Comparison of ENCODE assay signal across 18 cellular contexts in the genomic region with DNA sequence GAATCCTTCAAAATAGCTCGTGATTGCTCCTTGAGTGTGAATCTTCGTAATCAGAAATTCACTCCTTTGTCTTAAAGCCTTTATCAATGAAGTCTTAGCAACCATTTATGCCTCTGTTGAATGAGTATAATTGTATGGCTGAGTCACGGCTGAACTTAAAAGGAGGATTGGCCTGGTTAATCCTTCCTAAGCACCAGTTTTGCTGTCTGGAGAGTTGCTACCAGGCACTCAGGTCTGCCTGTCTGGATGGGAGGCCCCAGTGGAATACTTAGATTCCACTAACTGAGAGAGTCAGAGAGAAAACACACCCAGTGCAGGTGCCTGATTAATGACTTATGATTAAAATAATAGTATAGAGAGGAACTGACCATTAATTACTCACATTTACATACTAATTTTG. TPM values are rescaled to one million over a fixed set of nuclear protein-coding genes. Genes with fewer than 3 reads are reported as not detected.
DNase-seq lines count a peak whose midpoint lies in the region; ATAC-seq and TF ChIP-seq lines count a peak whose summit lies in the region.
"Had no signal": no experiment of that assay in that cellular context is flagged by ENCODE, and none has a peak within 500 bp of the region (broad histone marks: within the 10 kb centered on the region; RNA-seq: fewer than 3 reads in every experiment).

No MANE protein-coding gene starts in this region.

- no peak for TF ChIP-seq CTCF in WERI-Rb-1 (IDR thresholded peaks at IDR 0.05; ENCODE audit: low read depth, low read length)
- TF ChIP-seq CTCF in hepatocyte (IDR thresholded peaks at IDR 0.05; ENCODE audit: poor library complexity) = no peak
- TF ChIP-seq CTCF in osteocyte (IDR thresholded peaks at IDR 0.05) = no peak
- no peak for TF ChIP-seq CTCF in SK-N-SH (IDR thresholded peaks at IDR 0.05)

- H3K27ac ChIP-seq in WERI-Rb-1 (peak overlapping the region; percentile 70), hepatocyte (peak overlapping the region; percentile 33), SK-N-SH (ENCODE audit: low read depth in 2 of 2, low read length in 1 of 2) (no peak overlapping the region)
- H3K27ac ChIP-seq: KMS-11 had no signal

- H3K4me1 Mint-ChIP-seq in osteocyte (ENCODE audit: unreplicated experiment) = peaks cover 2% of the 10 kb centered on the region
- H3K4me1 Mint-ChIP-seq: activated B cell treated with CpG ODN at 0.5 μM for 24 hours, nephron had no signal

- H3F3A ChIP-seq in SK-N-SH (replicated peaks; ENCODE audit: insufficient read depth) = no peaks in the 10 kb centered on the region

- POLR2A ChIA-PET in SK-N-SH (lab: Yijun Ruan, JAX) = no interaction called here

- TF ChIP-seq RAD21 in SK-N-SH (IDR thresholded peaks at IDR 0.05; ENCODE audit: low read length) = no peak

- H3K9me3 ChIP-seq in WERI-Rb-1 (ENCODE audit: severe bottlenecking) (peaks cover 17% of the 10 kb centered on the region), hepatocyte (ENCODE audit: low read depth) (no peaks in the 10 kb centered on the region), SK-N-SH (no peaks in the 10 kb centered on the region; the same call in 1 of the 2 replicates)

- DNase-seq in D341Med (ENCODE audit: low spot score) (peak; percentile 80), HPDE6-E6E7 (ENCODE audit: extremely low spot score) (peak; percentile 34), WERI-Rb-1 (peak; percentile 82), hepatocyte (ENCODE audit: low spot score) (peak; percentile 38), A172 (ENCODE audit: low spot score) (no peak), osteocyte (ENCODE audit: extremely low spot score, unreplicated experiment) (no peak), SK-N-SH (no peak)
- DNase-seq: activated B cell treated with CpG ODN at 0.5 μM for 24 hours; activated CD4-positive, alpha-beta memory T cell treated with anti-CD3 and anti-CD28 coated beads for 36 hours; activated naive CD8-positive, alpha-beta T cell treated with anti-CD3 and anti-CD28 coated beads, Interleukin-2, amount 10 ng/mL, durations not matched to agents 7 days and 5 days; CD4-positive, CD25-positive, alpha-beta regulatory T cell; effector memory CD8-positive, alpha-beta T cell; NCI-H1930; RPMI8226; T-helper 9 cell had no signal

- H3K36me3 Mint-ChIP-seq in osteocyte (ENCODE audit: unreplicated experiment) = peaks cover 6% of the 10 kb centered on the region
- H3K36me3 Mint-ChIP-seq: activated CD4-positive, alpha-beta memory T cell treated with anti-CD3 and anti-CD28 coated beads for 36 hours; activated naive CD8-positive, alpha-beta T cell treated with anti-CD3 and anti-CD28 coated beads, Interleukin-2, amount 10 ng/mL, durations not matched to agents 7 days and 5 days; CD4-positive, CD25-positive, alpha-beta regulatory T cell had no signal

- no peak overlapping the region for H3K4me3 ChIP-seq in WERI-Rb-1 (ENCODE audit: low read depth, low read length)
- no peak overlapping the region for H3K4me3 ChIP-seq in hepatocyte
- H3K4me3 ChIP-seq in SK-N-SH (ENCODE audit: low read depth in 2 of 2, low read length in 1 of 2) = no peak overlapping the region

- ATAC-seq in GM21515 (IDR thresholded peaks at IDR 0.05; ENCODE audit: unreplicated experiment) = no peak
- ATAC-seq: effector memory CD8-positive, alpha-beta T cell had no signal

- H3K36me3 ChIP-seq in WERI-Rb-1 = no peaks in the 10 kb centered on the region
- H3K36me3 ChIP-seq in hepatocyte (replicated peaks; ENCODE audit: insufficient read depth, low read depth) = no peaks in the 10 kb centered on the region
- peaks cover 0 to 3% of the 10 kb centered on the region in 2 experiments for H3K36me3 ChIP-seq in SK-N-SH (replicated peaks in 1 of 2; ENCODE audit: control insufficient read depth in 1 of 2, insufficient read depth in 2 of 2, low read length in 1 of 2)

- peaks cover 14% of the 10 kb centered on the region for H3K27me3 Mint-ChIP-seq in osteocyte (ENCODE audit: unreplicated experiment)

- H4K20me1 ChIP-seq in hepatocyte (ENCODE audit: insufficient read depth, poor library complexity, severe bottlenecking) = no peaks in the 10 kb centered on the region
- H4K20me1 ChIP-seq in SK-N-SH (ENCODE audit: insufficient read depth) = no peaks in the 10 kb centered on the region

- WGBS in hepatocyte (ENCODE audit: low lambda C conversion rate, missing lambda C conversion rate) = 48% methylated on average over 3 of the region's 3 CpGs
- 77% methylated on average over 3 of the region's 3 CpGs for WGBS in SK-N-SH (ENCODE audit: low lambda C conversion rate)

- H3K27ac Mint-ChIP-seq in osteocyte (ENCODE audit: unreplicated experiment) = no peak overlapping the region
- H3K27ac Mint-ChIP-seq: activated B cell treated with CpG ODN at 0.5 μM for 24 hours; activated CD4-positive, alpha-beta memory T cell treated with anti-CD3 and anti-CD28 coated beads for 36 hours; activated naive CD8-positive, alpha-beta T cell treated with anti-CD3 and anti-CD28 coated beads, Interleukin-2, amount 10 ng/mL, durations not matched to agents 7 days and 5 days; CD4-positive, CD25-positive, alpha-beta regulatory T cell; effector memory CD8-positive, alpha-beta T cell; nephron had no signal

- TF ChIP-seq EP300 in SK-N-SH (IDR thresholded peaks at IDR 0.05; ENCODE audit: borderline replicate concordance in 1 of 2, low read depth in 1 of 2, low read length in 1 of 2) = no peak

- no peak overlapping the region for H3K4me2 ChIP-seq in hepatocyte
- no peak overlapping the region for H3K4me2 ChIP-seq in SK-N-SH
- H3K4me2 ChIP-seq: KMS-11 had no signal

- CTCF ChIA-PET in SK-N-SH (lab: Yijun Ruan, JAX) = interaction anchor here (2.3 kb wide), 1 partner anchor 10 kb away, joined by 9 read pairs; no protein-coding TSS in a partner anchor

- no peaks in the 10 kb centered on the region for H3K4me1 ChIP-seq in hepatocyte (ENCODE audit: insufficient read depth)
- H3K4me1 ChIP-seq in SK-N-SH (ENCODE audit: control insufficient read depth in 1 of 2, insufficient read depth in 2 of 2, low read depth in 1 of 2, low read length in 1 of 2) = no peaks in the 10 kb centered on the region

- no peak overlapping the region for H3K9ac ChIP-seq in SK-N-SH
- H3K9ac ChIP-seq: KMS-11 had no signal

- H3K27me3 ChIP-seq in WERI-Rb-1 (ENCODE audit: insufficient read depth, low read depth, severe bottlenecking) (no peaks in the 10 kb centered on the region), hepatocyte (peaks cover 5% of the 10 kb centered on the region), SK-N-SH (ENCODE audit: insufficient read depth) (no peaks in the 10 kb centered on the region)

- H3K79me2 ChIP-seq in hepatocyte = no peaks in the 10 kb centered on the region
- H3K79me2 ChIP-seq in SK-N-SH (ENCODE audit: insufficient read depth) = no peaks in the 10 kb centered on the region

- peaks cover 19% of the 10 kb centered on the region for H3K9me3 Mint-ChIP-seq in osteocyte (ENCODE audit: unreplicated experiment)
- H3K9me3 Mint-ChIP-seq: activated naive CD8-positive, alpha-beta T cell treated with anti-CD3 and anti-CD28 coated beads, Interleukin-2, amount 10 ng/mL, durations not matched to agents 7 days and 5 days; effector memory CD8-positive, alpha-beta T cell had no signal

- H2AFZ ChIP-seq in hepatocyte = no peak overlapping the region
- H2AFZ ChIP-seq in SK-N-SH (ENCODE audit: low read depth) = no peak overlapping the region

- H3K4me3 Mint-ChIP-seq in osteocyte (ENCODE audit: unreplicated experiment) = no peak overlapping the region
- H3K4me3 Mint-ChIP-seq: activated B cell treated with CpG ODN at 0.5 μM for 24 hours; activated CD4-positive, alpha-beta memory T cell treated with anti-CD3 and anti-CD28 coated beads for 36 hours; activated naive CD8-positive, alpha-beta T cell treated with anti-CD3 and anti-CD28 coated beads, Interleukin-2, amount 10 ng/mL, durations not matched to agents 7 days and 5 days; CD4-positive, CD25-positive, alpha-beta regulatory T cell; effector memory CD8-positive, alpha-beta T cell; nephron had no signal

- H3K9me2 ChIP-seq in hepatocyte (replicated peaks; ENCODE audit: insufficient read depth) = no peaks in the 10 kb centered on the region
- H3K9me2 ChIP-seq in SK-N-SH = no peaks in the 10 kb centered on the region

TF ChIP-seq in SK-N-SH, 30 proteins besides CTCF, POLR2A, EP300 and RAD21:
- TF ChIP-seq FOSL2 (IDR thresholded peaks at IDR 0.05; ENCODE audit: borderline replicate concordance, low read depth) = no peak
- no peak for TF ChIP-seq GATA2 (CRISPR knock-in tag; IDR thresholded peaks at IDR 0.05)
- TF ChIP-seq, protein P1, sequence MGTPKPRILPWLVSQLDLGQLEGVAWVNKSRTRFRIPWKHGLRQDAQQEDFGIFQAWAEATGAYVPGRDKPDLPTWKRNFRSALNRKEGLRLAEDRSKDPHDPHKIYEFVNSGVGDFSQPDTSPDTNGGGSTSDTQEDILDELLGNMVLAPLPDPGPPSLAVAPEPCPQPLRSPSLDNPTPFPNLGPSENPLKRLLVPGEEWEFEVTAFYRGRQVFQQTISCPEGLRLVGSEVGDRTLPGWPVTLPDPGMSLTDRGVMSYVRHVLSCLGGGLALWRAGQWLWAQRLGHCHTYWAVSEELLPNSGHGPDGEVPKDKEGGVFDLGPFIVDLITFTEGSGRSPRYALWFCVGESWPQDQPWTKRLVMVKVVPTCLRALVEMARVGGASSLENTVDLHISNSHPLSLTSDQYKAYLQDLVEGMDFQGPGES (IDR thresholded peaks at IDR 0.05; ENCODE audit: low read depth, low read length) = no peak
- TF ChIP-seq SIN3A (IDR thresholded peaks at IDR 0.05; ENCODE audit: borderline replicate concordance, low read depth, low read length) = no peak
- TF ChIP-seq TAF1 (IDR thresholded peaks at IDR 0.05; ENCODE audit: borderline replicate concordance, low read depth, low read length) = no peak
- no peak for TF ChIP-seq NRF1 (IDR thresholded peaks at IDR 0.05; ENCODE audit: low read depth, low read length)
- no peak for TF ChIP-seq RFX5 (IDR thresholded peaks at IDR 0.05; ENCODE audit: low read length)
- TF ChIP-seq MXI1 (IDR thresholded peaks at IDR 0.05; ENCODE audit: low read depth, low read length) = no peak
- no peak for TF ChIP-seq ELF1 (IDR thresholded peaks at IDR 0.05)
- TF ChIP-seq MEF2A (IDR thresholded peaks at IDR 0.05; ENCODE audit: borderline replicate concordance, low read depth) = no peak
- no peak for TF ChIP-seq POLR2AphosphoS5 (IDR thresholded peaks at IDR 0.05; ENCODE audit: low read depth, low read length)
- no peak for TF ChIP-seq SMC3 (IDR thresholded peaks at IDR 0.05; ENCODE audit: low read depth, low read length)
- TF ChIP-seq CHD2 (IDR thresholded peaks at IDR 0.05; ENCODE audit: low read length, partially characterized antibody) = no peak
- TF ChIP-seq FOXM1 (IDR thresholded peaks at IDR 0.05; ENCODE audit: low read depth) = no peak
TF ChIP-seq in SK-N-SH: peak in this region for 0.

RNA-seq across cellular contexts. Expression of a gene that starts 7.6 kb away (rescaled TPM):
- total RNA-seq in hepatocyte (6.3 and 9.4 TPM in 2 replicates), osteocyte (6.0 and 7.0 TPM in 2 replicates)
- polyA plus RNA-seq in hepatocyte (3.9 and 5.3 TPM in 2 replicates), SK-N-SH (2012; rRNA removed) (8.1 and 10.8 TPM in 2 replicates)
- total RNA-seq in A172 (2014; rRNA removed; shearing (Covaris generic)) = 10.7 and 24.7 TPM in 2 replicates
- polyA plus RNA-seq in SK-N-SH (2012; cell fraction: cytosol; rRNA removed) = 7.6 and 9.5 TPM in 2 replicates
- polyA plus RNA-seq in SK-N-SH (2012; cell fraction: nucleus; rRNA removed) = 10.3 and 15.1 TPM in 2 replicates

Comparison
In these comparisons a context has a peak if more than half of its experiments do, and no peak if none do; other contexts are left out.
1. DNase-seq: peak in D341Med (single experiment), HPDE6-E6E7 (single experiment), WERI-Rb-1 (single experiment) and hepatocyte (single experiment); none in A172 (single experiment), osteocyte (single experiment) and SK-N-SH (single experiment).
2. H3K27ac ChIP-seq: peak in WERI-Rb-1 (single experiment) and hepatocyte (single experiment); none in SK-N-SH (0 of 2).